ENCODE assay signal across 8 cellular contexts in genomic region chr19:48815870-48816501, GRCh38. TPM values are rescaled to one million over a fixed set of nuclear protein-coding genes. Genes with fewer than 3 reads are reported as not detected.
DNase-seq lines count a peak whose midpoint lies in the region; ATAC-seq, FAIRE-seq and TF ChIP-seq lines count a peak whose summit lies in the region.

No MANE protein-coding gene starts in this region.

- TF ChIP-seq POLR2A in GM12891 (IDR thresholded peaks at IDR 0.05; ENCODE audit: low read depth, low read length) = no peak

- H3K9me3 Mint-ChIP-seq in CD8-positive, alpha-beta memory T cell = no peaks in the 10 kb centered on the region

- no peak; the same call in 1 of the 2 replicates for TF ChIP-seq CTCF in C4-2B (conservative IDR thresholded peaks at IDR 0.05)
- TF ChIP-seq CTCF in GM12873 (IDR thresholded peaks at IDR 0.05; ENCODE audit: insufficient read depth, low read depth, low read length, missing control alignments) = peak; percentile 23

- H3K27me3 Mint-ChIP-seq in CD8-positive, alpha-beta memory T cell = no peaks in the 10 kb centered on the region

- peak; percentile 16 for ATAC-seq in left lobe of liver
- no peak for ATAC-seq in GM18868 (IDR thresholded peaks at IDR 0.05; ENCODE audit: unreplicated experiment)

- H3K4me1 ChIP-seq in CD8-positive, alpha-beta memory T cell (ENCODE audit: insufficient read depth, low read length) = peaks cover 5% of the 10 kb centered on the region

- DNase-seq in SK-N-DZ (ENCODE audit: low spot score) = peak; percentile 83
- DNase-seq in left lobe of liver (ENCODE audit: low spot score) = no peak
- no peak for DNase-seq in GM12891 (ENCODE audit: insufficient read length, low spot score)
- DNase-seq in CD8-positive, alpha-beta memory T cell = no peak
- no peak for DNase-seq in epidermal melanocyte (ENCODE audit: insufficient read length, low spot score)

- no peaks in the 10 kb centered on the region for H3K9me3 ChIP-seq in CD8-positive, alpha-beta memory T cell (ENCODE audit: low read length)

- peaks cover 8 to 15% (median 10%) of the 10 kb centered on the region in 3 donors for H3K4me1 Mint-ChIP-seq in CD8-positive, alpha-beta memory T cell

- no peaks in the 10 kb centered on the region for H3K27me3 ChIP-seq in CD8-positive, alpha-beta memory T cell (ENCODE audit: insufficient read depth, low read length, poor library complexity, severe bottlenecking)

- no peaks in the 10 kb centered on the region for H3K36me3 Mint-ChIP-seq in CD8-positive, alpha-beta memory T cell

- no peak for FAIRE-seq in GM12891 (lab: Jason Lieb, UNC)

- peak overlapping the region; percentile 23; the same call in 1 of the 2 replicates for H3K27ac ChIP-seq in C4-2B
- no peak overlapping the region for H3K27ac ChIP-seq in CD8-positive, alpha-beta memory T cell (ENCODE audit: low read depth, low read length)

- POLR2A ChIA-PET in CD8-positive, alpha-beta memory T cell (lab: Charles Lee) = interaction anchor here (1.5 kb wide), 1 partner anchor 20 kb away, joined by 4 read pairs; no protein-coding TSS in a partner anchor

- H3K36me3 ChIP-seq in CD8-positive, alpha-beta memory T cell (ENCODE audit: insufficient read depth, low read length) = no peaks in the 10 kb centered on the region

- peak overlapping the region in 1 of 8 donors; percentile 32 for H3K27ac Mint-ChIP-seq in CD8-positive, alpha-beta memory T cell

- peak overlapping the region in 1 of 7 donors; percentile 38 for H3K4me3 Mint-ChIP-seq in CD8-positive, alpha-beta memory T cell

- CTCF ChIA-PET in CD8-positive, alpha-beta memory T cell (lab: Charles Lee) = interaction anchor here (0.7 to 2.3 kb wide), 3 partner anchors 18 to 475 kb away, joined by 3 to 7 read pairs (median 5); no protein-coding TSS in a partner anchor

- H3K4me3 ChIP-seq in CD8-positive, alpha-beta memory T cell (ENCODE audit: low read length) = no peak overlapping the region

TF ChIP-seq in GM12891, 5 proteins besides CTCF, POLR2A, EP300 and RAD21:
- TF ChIP-seq POLR2AphosphoS5 (IDR thresholded peaks at IDR 0.05; ENCODE audit: low read depth, low read length) (no peak), PAX5 (IDR thresholded peaks at IDR 0.05; ENCODE audit: insufficient read depth, low read length, severe bottlenecking) (no peak), SPI1 (IDR thresholded peaks at IDR 0.05; ENCODE audit: low read depth, low read length) (no peak), TAF1 (IDR thresholded peaks at IDR 0.05; ENCODE audit: low read depth, low read length) (no peak), POU2F2 (IDR thresholded peaks at IDR 0.05; ENCODE audit: low read depth, low read length) (no peak)

RNA-seq across cellular contexts. Expression of gene BCAT2, which starts 5.2 kb away (rescaled TPM):
- 32.8 and 33.2 TPM in 2 replicates for polyA plus RNA-seq in SK-N-DZ (2014; cell fraction: cytosol; rRNA removed)
- 43.3 and 52.9 TPM in 2 replicates for polyA plus RNA-seq in SK-N-DZ (2014; cell fraction: nucleus; rRNA removed)
- 21.7 TPM for total RNA-seq in left lobe of liver
- 53.9 TPM for polyA plus RNA-seq in GM12891 (2012; ENCODE audit: low read depth, missing spikeins)
- total RNA-seq in CD8-positive, alpha-beta memory T cell = 10 to 100 TPM; 61.9 to 62.6 TPM
- 31.8 TPM for polyA plus RNA-seq in CD8-positive, alpha-beta memory T cell

RNA-seq across cellular contexts. Expression of gene HSD17B14, which starts 20.3 kb away (rescaled TPM):
- 2.6 and 4.3 TPM in 2 replicates for polyA plus RNA-seq in SK-N-DZ (2014; cell fraction: cytosol; rRNA removed)
- polyA plus RNA-seq in SK-N-DZ (2014; cell fraction: nucleus; rRNA removed) = 9.7 and 10.0 TPM in 2 replicates
- total RNA-seq in left lobe of liver = 15.7 TPM
- 8.2 TPM for polyA plus RNA-seq in GM12891 (2012; ENCODE audit: low read depth, missing spikeins)
- under 1 TPM; 0.18 to 0.37 TPM for total RNA-seq in CD8-positive, alpha-beta memory T cell
- 1.1 TPM for polyA plus RNA-seq in CD8-positive, alpha-beta memory T cell

RNA-seq across cellular contexts. Expression of gene PLEKHA4, which starts 52.4 kb away (rescaled TPM):
- 0.99 and 1.4 TPM in 2 replicates for polyA plus RNA-seq in SK-N-DZ (2014; cell fraction: cytosol; rRNA removed)
- 5.3 and 7.8 TPM in 2 replicates for polyA plus RNA-seq in SK-N-DZ (2014; cell fraction: nucleus; rRNA removed)
- total RNA-seq in left lobe of liver = 7.6 TPM
- polyA plus RNA-seq in GM12891 (2012; ENCODE audit: low read depth, missing spikeins) = 9.8 TPM
- 1 to 10 TPM; 2.5 to 4.1 TPM for total RNA-seq in CD8-positive, alpha-beta memory T cell
- polyA plus RNA-seq in CD8-positive, alpha-beta memory T cell = 2.7 TPM

RNA-seq across cellular contexts. Expression of gene PPP1R15A, which starts 56.2 kb away (rescaled TPM):
- 9.7 and 13.0 TPM in 2 replicates for polyA plus RNA-seq in SK-N-DZ (2014; cell fraction: cytosol; rRNA removed)
- 2.7 and 4.7 TPM in 2 replicates for polyA plus RNA-seq in SK-N-DZ (2014; cell fraction: nucleus; rRNA removed)
- 5.7 TPM for total RNA-seq in left lobe of liver
- polyA plus RNA-seq in GM12891 (2012; ENCODE audit: low read depth, missing spikeins) = 72.6 TPM
- total RNA-seq in CD8-positive, alpha-beta memory T cell = 10 to 100 TPM; 67.1 to 69.3 TPM
- 159 TPM for polyA plus RNA-seq in CD8-positive, alpha-beta memory T cell

Comparison
In these comparisons a context has a peak if more than half of its experiments do, and no peak if none do; other contexts are left out.
1. RNA of gene HSD17B14, which starts 20.3 kb away (total RNA-seq): 15.7 TPM in left lobe of liver (single experiment); 0.18 to 0.37 TPM in CD8-positive, alpha-beta memory T cell; every median in the first group is over 10 times any median in the second.